14 cellular contexts compared by ENCODE assay signal in the genomic region with DNA sequence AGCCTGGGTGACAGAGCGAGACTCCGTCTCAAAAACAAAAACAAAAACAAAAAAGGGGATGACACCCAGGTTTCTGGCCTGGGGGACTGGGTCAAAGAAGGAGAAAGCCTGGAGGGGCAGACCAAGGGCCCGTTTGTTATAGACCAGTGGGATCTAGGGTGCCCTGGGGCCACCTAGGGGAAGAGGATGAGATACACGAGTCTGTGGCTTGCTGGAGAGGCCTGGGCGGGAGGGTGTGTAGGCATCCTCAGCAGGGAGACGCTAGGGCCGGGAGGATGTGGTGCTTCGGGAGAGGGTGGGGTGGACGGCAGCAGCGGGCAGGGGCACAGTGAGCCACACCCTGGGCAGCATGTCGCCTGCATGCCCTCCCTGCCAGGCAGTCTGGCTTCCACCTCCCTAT. TPM values are rescaled to one million over a fixed set of nuclear protein-coding genes. Genes with fewer than 3 reads are reported as not detected.
DNase-seq lines count a peak whose midpoint lies in the region; ATAC-seq and TF ChIP-seq lines count a peak whose summit lies in the region.
"Had no signal": no experiment of that assay in that cellular context is flagged by ENCODE, and none has a peak within 500 bp of the region (broad histone marks: within the 10 kb centered on the region; RNA-seq: fewer than 3 reads in every experiment).

No MANE protein-coding gene starts in this region.

- DNase-seq in CD14-positive monocyte (ENCODE audit: low spot score) = no peak
- DNase-seq in GM12864 (ENCODE audit: low read depth) = no peak
- peak; percentile 34 for DNase-seq in UCSD-AML1 (lab: John Stamatoyannopoulos, UW; ENCODE audit: unreplicated experiment)
- no peak for DNase-seq in left lobe of liver (ENCODE audit: low spot score)
- DNase-seq in endothelial cell (ENCODE audit: low spot score) = no peak
- DNase-seq: aorta, glutamatergic neuron, NCI-H2029 treated with DMSO at 0.1 percent for 48 hours, nephron progenitor cell, PC-9, tibial artery had no signal

- peaks cover 18 to 19% of the 10 kb centered on the region in 2 donors for H3K36me3 Mint-ChIP-seq in CD14-positive monocyte
- H3K36me3 Mint-ChIP-seq in endothelial cell (ENCODE audit: low read depth, unreplicated experiment) = peaks cover 36% of the 10 kb centered on the region

- peaks cover 23% of the 10 kb centered on the region for H3K4me1 Mint-ChIP-seq in CD14-positive monocyte
- H3K4me1 Mint-ChIP-seq in endothelial cell (ENCODE audit: unreplicated experiment) = peaks cover 3% of the 10 kb centered on the region

- TF ChIP-seq CTCF in CD14-positive monocyte (IDR thresholded peaks at IDR 0.05) (peak; percentile 41), GM12864 (IDR thresholded peaks at IDR 0.05; ENCODE audit: low read depth, low read length, missing control alignments) (peak; percentile 23), endothelial cell (IDR thresholded peaks at IDR 0.05; ENCODE audit: unreplicated experiment) (no peak)

- ATAC-seq in left lobe of liver = peak; percentile 24
- no peak for ATAC-seq in HG02623 (IDR thresholded peaks at IDR 0.05; ENCODE audit: unreplicated experiment)
- no peak for ATAC-seq in HG03108 (IDR thresholded peaks at IDR 0.05; ENCODE audit: unreplicated experiment)

- H3K27me3 Mint-ChIP-seq in CD14-positive monocyte (ENCODE audit: low read depth in 3 of 3) = peaks cover 28 to 56% (median 40%) of the 10 kb centered on the region in 3 donors
- peaks cover 8% of the 10 kb centered on the region for H3K27me3 Mint-ChIP-seq in endothelial cell (ENCODE audit: unreplicated experiment)

- intact Hi-C loops in CD14-positive monocyte (cut with micrococcal nuclease) = no loop called here

- H3K27ac Mint-ChIP-seq in CD14-positive monocyte = no peak overlapping the region
- no peak overlapping the region for H3K27ac Mint-ChIP-seq in endothelial cell (ENCODE audit: unreplicated experiment)

- peaks cover 0 to 10% (median 6%) of the 10 kb centered on the region in 7 donors for H3K9me3 Mint-ChIP-seq in CD14-positive monocyte
- no peaks in the 10 kb centered on the region for H3K9me3 Mint-ChIP-seq in endothelial cell (ENCODE audit: unreplicated experiment)
- H3K9me3 Mint-ChIP-seq: nephron progenitor cell had no signal

- no peak overlapping the region for H3K4me3 ChIP-seq in GM12864 (ENCODE audit: low read depth, low read length)
- H3K4me3 ChIP-seq: PC-9, skin epidermis, tibial artery had no signal

- H3K4me3 Mint-ChIP-seq in CD14-positive monocyte (peak overlapping the region in 1 of 2 donors; percentile 31), endothelial cell (ENCODE audit: unreplicated experiment) (no peak overlapping the region)

RNA-seq across cellular contexts. Expression of gene CRK, which starts 17.1 kb away (rescaled TPM):
- polyA plus RNA-seq in CD14-positive monocyte = 10 to 100 TPM; 22.3 to 28.0 TPM
- total RNA-seq in left lobe of liver = 33.7 TPM
- total RNA-seq in endothelial cell (ENCODE audit: unreplicated experiment) = 119 TPM

RNA-seq across cellular contexts. Expression of gene MYO1C, which starts 19.3 kb away (rescaled TPM):
- polyA plus RNA-seq in CD14-positive monocyte = 1 to 10 TPM; 2.5 to 3.1 TPM
- total RNA-seq in left lobe of liver (62.5 TPM), endothelial cell (ENCODE audit: unreplicated experiment) (117 TPM)

RNA-seq across cellular contexts. Expression of gene INPP5K, which starts 43.2 kb away (rescaled TPM):
- polyA plus RNA-seq in CD14-positive monocyte = 10 to 100 TPM; 53.0 to 58.7 TPM
- total RNA-seq in left lobe of liver (11.9 TPM), endothelial cell (ENCODE audit: unreplicated experiment) (40.9 TPM)
